In the genomic region with DNA sequence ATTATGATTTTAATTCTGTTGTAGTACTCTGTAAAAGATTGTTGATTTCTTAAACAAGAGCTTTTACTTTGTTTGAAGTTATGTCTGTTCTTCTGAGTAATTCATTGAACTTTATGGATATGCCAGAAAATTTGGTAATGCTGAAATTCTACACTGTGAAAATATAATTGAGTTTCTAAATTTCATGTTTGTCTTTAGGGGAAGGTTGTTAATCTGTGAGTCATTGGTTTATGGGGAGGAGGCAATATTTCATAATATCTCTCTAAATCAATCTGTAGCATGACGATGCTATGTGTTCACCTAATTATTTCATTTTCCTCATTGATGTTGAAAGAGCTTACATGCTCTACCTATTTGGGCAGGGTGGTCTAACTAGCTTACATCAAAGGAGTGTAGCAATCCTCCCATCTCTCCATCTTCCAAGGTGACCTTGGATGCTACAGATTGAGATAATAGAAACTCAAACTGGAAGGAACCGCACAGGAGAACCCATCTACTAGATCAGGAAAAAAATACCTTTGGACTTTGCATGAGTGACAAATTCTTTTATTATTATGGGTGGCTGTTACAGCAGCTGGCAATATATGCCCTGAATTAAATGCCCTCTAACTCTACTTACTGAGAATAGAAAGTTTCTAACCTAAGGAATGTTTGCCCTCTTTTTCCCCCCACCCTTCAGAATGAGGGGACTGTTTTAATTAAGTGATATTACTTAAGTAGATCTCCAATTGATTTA, we compare ENCODE assay signal across 1 cellular context.
TF ChIP-seq lines count a peak whose summit lies in the region.

No MANE protein-coding gene starts in this region.

TF ChIP-seq in IMR-90, 13 proteins besides CTCF, POLR2A, EP300 and RAD21:
- TF ChIP-seq NFE2L2 (IDR thresholded peaks at IDR 0.05; ENCODE audit: low read depth, low read length) (no peak), SMC3 (IDR thresholded peaks at IDR 0.05; ENCODE audit: low read depth, low read length) (no peak), MAZ (IDR thresholded peaks at IDR 0.05; ENCODE audit: borderline replicate concordance, low read depth, low read length) (no peak), CHD1 (IDR thresholded peaks at IDR 0.05; ENCODE audit: low read depth, low read length) (no peak), RCOR1 (IDR thresholded peaks at IDR 0.05; ENCODE audit: insufficient replicate concordance, low read length) (no peak), MAFK (IDR thresholded peaks at IDR 0.05; ENCODE audit: low read depth, low read length) (no peak), FOS (IDR thresholded peaks at IDR 0.05; ENCODE audit: low read depth, low read length) (no peak)
- TF ChIP-seq, protein P1, sequence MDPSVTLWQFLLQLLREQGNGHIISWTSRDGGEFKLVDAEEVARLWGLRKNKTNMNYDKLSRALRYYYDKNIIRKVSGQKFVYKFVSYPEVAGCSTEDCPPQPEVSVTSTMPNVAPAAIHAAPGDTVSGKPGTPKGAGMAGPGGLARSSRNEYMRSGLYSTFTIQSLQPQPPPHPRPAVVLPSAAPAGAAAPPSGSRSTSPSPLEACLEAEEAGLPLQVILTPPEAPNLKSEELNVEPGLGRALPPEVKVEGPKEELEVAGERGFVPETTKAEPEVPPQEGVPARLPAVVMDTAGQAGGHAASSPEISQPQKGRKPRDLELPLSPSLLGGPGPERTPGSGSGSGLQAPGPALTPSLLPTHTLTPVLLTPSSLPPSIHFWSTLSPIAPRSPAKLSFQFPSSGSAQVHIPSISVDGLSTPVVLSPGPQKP (IDR thresholded peaks at IDR 0.05; ENCODE audit: borderline replicate concordance, low read depth, low read length): no peak
- TF ChIP-seq, protein P2, sequence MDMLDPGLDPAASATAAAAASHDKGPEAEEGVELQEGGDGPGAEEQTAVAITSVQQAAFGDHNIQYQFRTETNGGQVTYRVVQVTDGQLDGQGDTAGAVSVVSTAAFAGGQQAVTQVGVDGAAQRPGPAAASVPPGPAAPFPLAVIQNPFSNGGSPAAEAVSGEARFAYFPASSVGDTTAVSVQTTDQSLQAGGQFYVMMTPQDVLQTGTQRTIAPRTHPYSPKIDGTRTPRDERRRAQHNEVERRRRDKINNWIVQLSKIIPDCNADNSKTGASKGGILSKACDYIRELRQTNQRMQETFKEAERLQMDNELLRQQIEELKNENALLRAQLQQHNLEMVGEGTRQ (IDR thresholded peaks at IDR 0.05; ENCODE audit: low read depth, low read length): no peak
